Comparison of ENCODE assay signal across 17 cellular contexts in the genomic region with DNA sequence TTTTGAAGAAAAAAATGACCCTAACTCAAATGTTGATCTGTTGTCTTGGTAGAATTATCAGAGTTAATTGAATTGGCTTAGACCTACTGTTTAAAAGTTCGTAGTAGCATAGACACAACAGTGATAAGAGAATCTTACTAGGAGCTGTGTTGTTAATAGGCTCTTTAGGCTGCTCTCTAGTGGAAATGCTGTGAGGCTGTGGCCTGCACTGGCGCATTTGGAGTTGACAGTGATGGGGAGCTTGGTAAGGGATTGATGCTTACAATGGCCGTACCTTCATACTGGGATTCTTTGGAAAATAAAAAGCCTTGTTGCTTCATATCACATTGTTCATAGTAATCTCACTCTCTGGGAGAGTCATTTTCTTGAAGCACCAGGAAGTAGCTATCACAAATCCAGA.
"Had no signal": no experiment of that assay in that cellular context is flagged by ENCODE, and none has a peak within 500 bp of the region (broad histone marks: within the 10 kb centered on the region; RNA-seq: fewer than 3 reads in every experiment).

No MANE protein-coding gene starts in this region.

- H3K4me1 Mint-ChIP-seq: memory B cell, nephron progenitor cell had no signal

- H3K27me3 Mint-ChIP-seq: activated CD4-positive, alpha-beta memory T cell treated with anti-CD3 and anti-CD28 coated beads, Interleukin-2, amount 10 ng/mL, durations not matched to agents 7 days and 5 days; memory B cell had no signal

- H3K4me3 Mint-ChIP-seq: activated CD4-positive, alpha-beta memory T cell treated with anti-CD3 and anti-CD28 coated beads, Interleukin-2, amount 10 ng/mL, durations not matched to agents 7 days and 5 days; activated T-helper 1 cell treated with anti-CD3 and anti-CD28 coated beads, Interleukin-12 subunit alpha, Interleukin-12 subunit beta, Interleukin-2, Interleukin-4 antibody, amounts not matched to agents 30 ng/mL and 10 ng/mL and 1 ng/mL, durations not matched to agents 14 hours and 24 hours and 36 hours; memory B cell; nephron progenitor cell had no signal

- DNase-seq: activated CD4-positive, alpha-beta memory T cell treated with anti-CD3 and anti-CD28 coated beads, Interleukin-2, amount 10 ng/mL, durations not matched to agents 7 days and 5 days; activated CD8-positive, alpha-beta memory T cell treated with anti-CD3 and anti-CD28 coated beads, Interleukin-2, amount 50 U/mL, for 4 hours; activated naive CD4-positive, alpha-beta T cell; esophagus squamous epithelium; foreskin fibroblast; heart left ventricle; islet precursor cell; left lung; nephron progenitor cell; ovary; stimulated activated CD4-positive, alpha-beta T cell treated with anti-CD3 and anti-CD28 coated beads, Interleukin-2, amount 100 ng/mL, for 48 hours; stimulated activated naive CD4-positive, alpha-beta T cell treated with Interleukin-2 at 50 U/mL for 16 hours; T-helper 2 cell; trophoblast cell had no signal

- H3K4me1 ChIP-seq: ascending aorta, esophagus squamous epithelium had no signal

- ATAC-seq: heart left ventricle, left lung had no signal

- H3K27ac Mint-ChIP-seq: activated CD4-positive, alpha-beta memory T cell treated with anti-CD3 and anti-CD28 coated beads, Interleukin-2, amount 10 ng/mL, durations not matched to agents 7 days and 5 days; activated T-helper 1 cell treated with anti-CD3 and anti-CD28 coated beads, Interleukin-12 subunit alpha, Interleukin-12 subunit beta, Interleukin-2, Interleukin-4 antibody, amounts not matched to agents 30 ng/mL and 10 ng/mL and 1 ng/mL, durations not matched to agents 14 hours and 24 hours and 36 hours; memory B cell; nephron progenitor cell had no signal

- H3K9me3 Mint-ChIP-seq: activated CD4-positive, alpha-beta memory T cell treated with anti-CD3 and anti-CD28 coated beads, Interleukin-2, amount 10 ng/mL, durations not matched to agents 7 days and 5 days; activated T-helper 1 cell treated with anti-CD3 and anti-CD28 coated beads, Interleukin-12 subunit alpha, Interleukin-12 subunit beta, Interleukin-2, Interleukin-4 antibody, amounts not matched to agents 30 ng/mL and 10 ng/mL and 1 ng/mL, durations not matched to agents 14 hours and 24 hours and 36 hours; memory B cell; nephron progenitor cell had no signal

- H3K27ac ChIP-seq: ascending aorta, esophagus squamous epithelium, ovary had no signal

- H3K27me3 ChIP-seq: ascending aorta, esophagus squamous epithelium, heart left ventricle, left lung, ovary had no signal

- H3K4me3 ChIP-seq: ascending aorta, esophagus squamous epithelium, heart left ventricle, left lung, ovary had no signal

- H3K36me3 ChIP-seq: ovary had no signal

- H3K9me3 ChIP-seq: ascending aorta, esophagus squamous epithelium, heart left ventricle, left lung, ovary had no signal
